17 cellular contexts compared by ENCODE assay signal in the genomic region with DNA sequence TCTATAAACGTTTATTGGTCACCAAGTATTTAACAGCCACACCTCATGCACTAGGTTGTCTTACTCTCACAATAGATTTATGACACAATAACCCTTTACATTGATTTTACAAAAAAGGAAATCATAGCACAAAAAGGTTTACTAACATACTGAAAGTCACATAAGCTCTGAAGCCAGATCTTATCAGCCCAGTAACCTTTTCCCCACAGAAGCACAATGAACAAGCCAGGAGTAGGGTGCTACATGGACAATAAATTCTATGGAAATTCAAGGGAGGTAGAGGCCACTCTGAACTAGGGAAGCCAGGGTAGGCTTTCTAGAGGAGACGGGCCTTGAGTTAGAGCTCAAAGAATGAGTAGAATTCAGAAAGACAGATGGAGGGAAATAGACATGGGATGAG.
DNase-seq lines count a peak whose midpoint lies in the region; TF ChIP-seq lines count a peak whose summit lies in the region.
"Had no signal": no experiment of that assay in that cellular context is flagged by ENCODE, and none has a peak within 500 bp of the region (broad histone marks: within the 10 kb centered on the region; RNA-seq: fewer than 3 reads in every experiment).

No MANE protein-coding gene starts in this region.

- no peak overlapping the region for H3K4me3 ChIP-seq in HAP-1
- H3K4me3 ChIP-seq in colonic mucosa, result no peak overlapping the region
- peak overlapping the region in 1 of 2 donors; percentile 26 for H3K4me3 ChIP-seq in mucosa of rectum (ENCODE audit: low read length in 2 of 2)

- H3K4me1 ChIP-seq in HAP-1 (peaks cover 30% of the 10 kb centered on the region), colonic mucosa (no peaks in the 10 kb centered on the region), mucosa of rectum (ENCODE audit: control insufficient read depth in 2 of 2, insufficient read depth in 2 of 2, low read length in 2 of 2) (peaks cover 15 to 19% of the 10 kb centered on the region in 2 donors)
- H3K4me1 ChIP-seq: BE2C had no signal

- H3K27me3 ChIP-seq in HAP-1 (ENCODE audit: low read depth), result no peaks in the 10 kb centered on the region
- H3K27me3 ChIP-seq in colonic mucosa, result no peaks in the 10 kb centered on the region
- H3K27me3 ChIP-seq in mucosa of rectum (ENCODE audit: control insufficient read depth in 2 of 2, insufficient read depth in 2 of 2, low read length in 2 of 2), result no peaks in the 10 kb centered on the region
- H3K27me3 ChIP-seq: BE2C had no signal

- no peak overlapping the region for H3K27ac Mint-ChIP-seq in mesothelial cell of epicardium
- H3K27ac Mint-ChIP-seq: CD14-positive monocyte had no signal

- in situ Hi-C loops in HAP-1 (cut with MboI; ENCODE audit: low sequenced_read_pairs), result no loop called here

- H3K4me1 Mint-ChIP-seq in mesothelial cell of epicardium, result no peaks in the 10 kb centered on the region
- H3K4me1 Mint-ChIP-seq: CD14-positive monocyte; CD4-positive, alpha-beta memory T cell had no signal

- H3K36me3 Mint-ChIP-seq in mesothelial cell of epicardium, result no peaks in the 10 kb centered on the region
- H3K36me3 Mint-ChIP-seq: CD14-positive monocyte; CD4-positive, alpha-beta memory T cell had no signal

- intact Hi-C loops in colonic mucosa (cut with DNase I), result no loop called here

- H3K9me3 Mint-ChIP-seq in mesothelial cell of epicardium, result peaks cover 16% of the 10 kb centered on the region

- H3K27ac ChIP-seq in colonic mucosa, result peak overlapping the region; percentile 28
- peak overlapping the region; percentile 14 to 61 for H3K27ac ChIP-seq in mucosa of rectum (ENCODE audit: low read depth in 2 of 2, low read length in 2 of 2)
- H3K27ac ChIP-seq: HL-60 had no signal

- H3K9me3 ChIP-seq in HAP-1 (no peaks in the 10 kb centered on the region), colonic mucosa (no peaks in the 10 kb centered on the region), mucosa of rectum (ENCODE audit: control insufficient read depth in 2 of 2, low read length in 2 of 2) (no peaks in the 10 kb centered on the region)
- H3K9me3 ChIP-seq: BE2C had no signal

- DNase-seq in HAP-1 (ENCODE audit: low spot score in 2 of 2) (peak; percentile 24 to 68), colonic mucosa (no peak), putamen (ENCODE audit: low spot score) (no peak), GM03348 (ENCODE audit: low spot score) (no peak), NCI-H2227 treated with DMSO at 0.1 percent for 48 hours (lab: John Stamatoyannopoulos, UW) (no peak), mesothelial cell of epicardium (ENCODE audit: low spot score in 2 of 2, unreplicated experiment in 2 of 2) (no peak)
- DNase-seq: ACHN; BE2C; CD4-positive, alpha-beta memory T cell; DMS153; DMS79; GDM1; GOT3; H7 had no signal

- TF ChIP-seq CTCF in colonic mucosa (IDR thresholded peaks at IDR 0.05) (no peak), mesothelial cell of epicardium (IDR thresholded peaks at IDR 0.05; ENCODE audit: unreplicated experiment) (no peak)

- H3K9ac ChIP-seq in colonic mucosa (ENCODE audit: low read depth in 2 of 2, low read length in 2 of 2) (peak overlapping the region in 1 of 2 donors; percentile 46), mucosa of rectum (ENCODE audit: low read depth in 1 of 2, low read length in 2 of 2) (no peak overlapping the region)

- H3K27me3 Mint-ChIP-seq in mesothelial cell of epicardium (ENCODE audit: low read depth), result peaks cover 2% of the 10 kb centered on the region

- no peak overlapping the region for H3K4me3 Mint-ChIP-seq in mesothelial cell of epicardium
- H3K4me3 Mint-ChIP-seq: CD14-positive monocyte; CD4-positive, alpha-beta memory T cell had no signal

- no peaks in the 10 kb centered on the region for H3K36me3 ChIP-seq in HAP-1 (replicated peaks)
- no peaks in the 10 kb centered on the region for H3K36me3 ChIP-seq in colonic mucosa
- H3K36me3 ChIP-seq in mucosa of rectum (ENCODE audit: control insufficient read depth in 2 of 2, insufficient read depth in 2 of 2, low read length in 2 of 2), result no peaks in the 10 kb centered on the region
- H3K36me3 ChIP-seq: BE2C had no signal

Comparison
In these comparisons a context has a peak if more than half of its experiments do, and no peak if none do; other contexts are left out.
1. DNase-seq: peak in HAP-1 (2 of 2); none in colonic mucosa (single experiment), putamen (single experiment), GM03348 (single experiment), NCI-H2227 treated with DMSO at 0.1 percent for 48 hours (single experiment) and mesothelial cell of epicardium (0 of 2).